In genomic region chr9:93456504-93456903, GRCh38 we compare ENCODE assay signal across 10 cellular contexts. TPM values are rescaled to one million over a fixed set of nuclear protein-coding genes. Genes with fewer than 3 reads are reported as not detected.
DNase-seq lines count a peak whose midpoint lies in the region; ATAC-seq and TF ChIP-seq lines count a peak whose summit lies in the region.
"Had no signal": no experiment of that assay in that cellular context is flagged by ENCODE, and none has a peak within 500 bp of the region (broad histone marks: within the 10 kb centered on the region; RNA-seq: fewer than 3 reads in every experiment).

No MANE protein-coding gene starts in this region.

- no peak for TF ChIP-seq CTCF in DOHH2 (IDR thresholded peaks at IDR 0.05; ENCODE audit: low read depth, low read length, poor library complexity, severe bottlenecking)
- TF ChIP-seq CTCF in activated CD8-positive, alpha-beta T cell treated with anti-CD3 and anti-CD28 coated beads for 36 hours (IDR thresholded peaks at IDR 0.05) = no peak

- H3K9me2 ChIP-seq in DOHH2 (replicated peaks; ENCODE audit: control insufficient read depth, low read length) = no peaks in the 10 kb centered on the region

- CTCF ChIA-PET in activated CD8-positive, alpha-beta T cell treated with anti-CD3 and anti-CD28 coated beads for 36 hours (lab: Charles Lee) = interaction anchor here (0.7 to 1.4 kb wide), 3 partner anchors 24 to 110 kb away, joined by 3 read pairs; no protein-coding TSS in a partner anchor

- peaks cover 63% of the 10 kb centered on the region for H3K4me1 Mint-ChIP-seq in activated CD8-positive, alpha-beta T cell treated with anti-CD3 and anti-CD28 coated beads for 36 hours (ENCODE audit: low read depth)
- H3K4me1 Mint-ChIP-seq in natural killer cell treated with Interleukin-12 subunit alpha and Interleukin-12 subunit beta and Interleukin-15 and Interleukin-18, amount 100 ng/mL, for 72 hours (ENCODE audit: low read depth in 2 of 2) = peaks cover 53 to 67% of the 10 kb centered on the region in 2 donors

- peaks cover 70% of the 10 kb centered on the region for H3K4me1 ChIP-seq in DOHH2 (ENCODE audit: control insufficient read depth, low read length)

- H3K4me3 Mint-ChIP-seq in activated CD8-positive, alpha-beta T cell treated with anti-CD3 and anti-CD28 coated beads for 36 hours = no peak overlapping the region
- H3K4me3 Mint-ChIP-seq in natural killer cell treated with Interleukin-12 subunit alpha and Interleukin-12 subunit beta and Interleukin-15 and Interleukin-18, amount 100 ng/mL, for 72 hours = peak overlapping the region; percentile 56

- H3K4me3 ChIP-seq in DOHH2 (ENCODE audit: low read length) = peak overlapping the region; percentile 19
- H3K4me3 ChIP-seq: heart right ventricle had no signal

- peaks cover 17% of the 10 kb centered on the region for H3F3A ChIP-seq in DOHH2 (ENCODE audit: control insufficient read depth, insufficient read depth)

- H3K27ac Mint-ChIP-seq in activated CD8-positive, alpha-beta T cell treated with anti-CD3 and anti-CD28 coated beads for 36 hours = peak overlapping the region; percentile 75
- peak overlapping the region; percentile 70 to 92 for H3K27ac Mint-ChIP-seq in natural killer cell treated with Interleukin-12 subunit alpha and Interleukin-12 subunit beta and Interleukin-15 and Interleukin-18, amount 100 ng/mL, for 72 hours

- no peaks in the 10 kb centered on the region for H3K9me3 ChIP-seq in DOHH2 (ENCODE audit: control insufficient read depth, insufficient read depth, low read length)
- H3K9me3 ChIP-seq: heart right ventricle had no signal

- peaks cover 74% of the 10 kb centered on the region for H3K36me3 ChIP-seq in DOHH2 (ENCODE audit: control insufficient read depth, low read length)

- H3K36me3 Mint-ChIP-seq in activated CD8-positive, alpha-beta T cell treated with anti-CD3 and anti-CD28 coated beads for 36 hours (ENCODE audit: low read depth) = peaks cover 66% of the 10 kb centered on the region
- H3K36me3 Mint-ChIP-seq in natural killer cell treated with Interleukin-12 subunit alpha and Interleukin-12 subunit beta and Interleukin-15 and Interleukin-18, amount 100 ng/mL, for 72 hours = peaks cover 24% of the 10 kb centered on the region

- peaks cover 98% of the 10 kb centered on the region for H3K79me2 ChIP-seq in DOHH2 (ENCODE audit: control insufficient read depth, low read length)

- no peaks in the 10 kb centered on the region for H3K27me3 ChIP-seq in DOHH2 (ENCODE audit: control insufficient read depth, low read length)
- H3K27me3 ChIP-seq: heart right ventricle had no signal

- peaks cover 25% of the 10 kb centered on the region for H4K20me1 ChIP-seq in DOHH2 (ENCODE audit: control insufficient read depth, insufficient read depth, low read depth, low read length)

- no peaks in the 10 kb centered on the region for H3K27me3 Mint-ChIP-seq in activated CD8-positive, alpha-beta T cell treated with anti-CD3 and anti-CD28 coated beads for 36 hours
- no peaks in the 10 kb centered on the region for H3K27me3 Mint-ChIP-seq in natural killer cell treated with Interleukin-12 subunit alpha and Interleukin-12 subunit beta and Interleukin-15 and Interleukin-18, amount 100 ng/mL, for 72 hours

- DNase-seq in LoVo (ENCODE audit: low spot score) (peak; percentile 42), NCI-H748 (lab: John Stamatoyannopoulos, UW; ENCODE audit: unreplicated experiment) (no peak), SKM-1 (lab: John Stamatoyannopoulos, UW; ENCODE audit: unreplicated experiment) (no peak), HT-29 (ENCODE audit: low spot score) (no peak)
- DNase-seq in activated CD8-positive, alpha-beta T cell treated with anti-CD3 and anti-CD28 coated beads for 36 hours = no peak
- no peak for DNase-seq in natural killer cell treated with Interleukin-12 subunit alpha and Interleukin-12 subunit beta and Interleukin-15 and Interleukin-18, amount 100 ng/mL, for 72 hours (ENCODE audit: low spot score)
- DNase-seq: amniotic stem cell, heart right ventricle, NCI-H187 treated with DMSO at 0.1 percent for 48 hours had no signal

- POLR2A ChIA-PET in activated CD8-positive, alpha-beta T cell treated with anti-CD3 and anti-CD28 coated beads for 36 hours (lab: Charles Lee) = no interaction called here

- peak overlapping the region; percentile 47 for H3K4me2 ChIP-seq in DOHH2 (ENCODE audit: low read length)

- H3K9me3 Mint-ChIP-seq in activated CD8-positive, alpha-beta T cell treated with anti-CD3 and anti-CD28 coated beads for 36 hours = no peaks in the 10 kb centered on the region
- H3K9me3 Mint-ChIP-seq in natural killer cell treated with Interleukin-12 subunit alpha and Interleukin-12 subunit beta and Interleukin-15 and Interleukin-18, amount 100 ng/mL, for 72 hours = no peaks in the 10 kb centered on the region

- intact Hi-C loops in activated CD8-positive, alpha-beta T cell treated with anti-CD3 and anti-CD28 coated beads for 36 hours (cut with micrococcal nuclease) = loop anchor here (10.0 kb wide), 1 partner anchor 108 kb away; no protein-coding TSS in a partner anchor

- H3K27ac ChIP-seq in DOHH2 (ENCODE audit: low read depth, low read length) = no peak overlapping the region

- ATAC-seq in activated CD8-positive, alpha-beta T cell treated with anti-CD3 and anti-CD28 coated beads for 36 hours = no peak
- no peak for ATAC-seq in natural killer cell treated with Interleukin-12 subunit alpha and Interleukin-12 subunit beta and Interleukin-15 and Interleukin-18, amount 100 ng/mL, for 72 hours
- ATAC-seq: heart right ventricle had no signal

RNA-seq across cellular contexts. Expression of gene FAM120AOS, which starts 3.1 kb away (rescaled TPM):
- total RNA-seq in activated CD8-positive, alpha-beta T cell treated with anti-CD3 and anti-CD28 coated beads for 36 hours = 10 to 100 TPM; 32.8 to 36.4 TPM
- total RNA-seq in natural killer cell treated with Interleukin-12 subunit alpha and Interleukin-12 subunit beta and Interleukin-15 and Interleukin-18, amount 100 ng/mL, for 72 hours = 10 to 100 TPM; 28.6 to 36.0 TPM
- 41.3 and 51.0 TPM in 2 replicates for total RNA-seq in HT-29 (2014; rRNA removed; shearing (Covaris generic))

RNA-seq across cellular contexts. Expression of gene FAM120A, which starts 5.0 kb away (rescaled TPM):
- total RNA-seq in activated CD8-positive, alpha-beta T cell treated with anti-CD3 and anti-CD28 coated beads for 36 hours = 100 to 1,000 TPM; 121 to 125 TPM
- 100 to 1,000 TPM; 138 to 154 TPM for total RNA-seq in natural killer cell treated with Interleukin-12 subunit alpha and Interleukin-12 subunit beta and Interleukin-15 and Interleukin-18, amount 100 ng/mL, for 72 hours
- total RNA-seq in HT-29 (2014; rRNA removed; shearing (Covaris generic)) = 115 TPM in 2 replicates
